8 cellular contexts compared by ENCODE assay signal in the genomic region with DNA sequence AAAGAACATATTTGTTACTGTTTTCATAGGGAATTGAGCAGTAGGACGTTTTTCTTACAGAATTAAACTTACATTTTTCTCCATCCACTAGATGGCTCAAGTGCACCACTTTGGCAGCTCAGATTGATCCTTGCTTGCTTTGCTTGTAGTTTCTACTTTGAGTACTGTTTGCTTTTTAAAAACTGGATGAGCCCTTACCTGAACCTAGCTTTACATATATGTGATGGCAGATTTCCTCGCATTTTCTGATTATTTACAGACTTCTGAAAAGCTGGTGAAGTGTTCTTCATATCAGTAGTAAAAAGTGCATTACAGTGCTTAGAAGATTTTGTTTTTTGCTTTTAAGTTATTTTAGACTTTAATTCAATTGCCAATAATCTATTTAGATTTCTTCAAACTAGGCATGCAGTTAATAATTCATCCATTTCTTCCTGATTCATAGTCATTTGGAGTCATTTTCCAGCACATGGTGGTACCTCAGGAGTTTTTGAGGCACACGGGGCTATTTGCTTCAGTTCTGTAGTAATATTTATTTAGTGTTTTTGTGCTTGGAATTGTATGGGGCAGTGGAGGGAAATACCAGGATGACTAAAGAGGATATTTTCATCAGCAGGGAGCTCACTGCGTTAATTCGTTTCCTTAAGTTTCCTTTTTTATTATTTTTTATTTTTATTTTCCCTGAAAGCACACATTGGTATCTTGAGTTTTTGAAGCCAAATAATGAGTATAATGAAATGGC. TPM values are rescaled to one million over a fixed set of nuclear protein-coding genes. Genes with fewer than 3 reads are reported as not detected.
A peak's percentile ranks its signal among the peaks of the same experiment; 100 is the strongest.
DNase-seq lines count a peak whose midpoint lies in the region; ATAC-seq lines count a peak whose summit lies in the region.

No MANE protein-coding gene starts in this region.

- peak; percentile 47 for DNase-seq in SIG-M5 treated with dmso at 0.1 percent for 504 hours (lab: John Stamatoyannopoulos, UW; ENCODE audit: unreplicated experiment)
- DNase-seq in SIG-M5 (lab: John Stamatoyannopoulos, UW) = no peak
- DNase-seq in KG1 (lab: John Stamatoyannopoulos, UW) = peak; percentile 31
- DNase-seq in RPMI7951 (ENCODE audit: low read depth) = peak; percentile 67
- DNase-seq in cerebellar cortex (ENCODE audit: low spot score) = peak; percentile 81
- peak; percentile 82 for DNase-seq in left kidney (ENCODE audit: low read depth, low spot score)
- DNase-seq in superior temporal gyrus (ENCODE audit: extremely low spot score) = peak; percentile 92

- no peak for ATAC-seq in GM21526 (IDR thresholded peaks at IDR 0.05; ENCODE audit: low FRiP score, unreplicated experiment)

RNA-seq across cellular contexts. Expression of a gene that starts 57.3 kb away (rescaled TPM):
- total RNA-seq in RPMI7951 (2014; rRNA removed; shearing (Covaris generic)) = 40.1 and 46.7 TPM in 2 replicates
